Comparison of ENCODE assay signal across 12 cellular contexts in the genomic region with DNA sequence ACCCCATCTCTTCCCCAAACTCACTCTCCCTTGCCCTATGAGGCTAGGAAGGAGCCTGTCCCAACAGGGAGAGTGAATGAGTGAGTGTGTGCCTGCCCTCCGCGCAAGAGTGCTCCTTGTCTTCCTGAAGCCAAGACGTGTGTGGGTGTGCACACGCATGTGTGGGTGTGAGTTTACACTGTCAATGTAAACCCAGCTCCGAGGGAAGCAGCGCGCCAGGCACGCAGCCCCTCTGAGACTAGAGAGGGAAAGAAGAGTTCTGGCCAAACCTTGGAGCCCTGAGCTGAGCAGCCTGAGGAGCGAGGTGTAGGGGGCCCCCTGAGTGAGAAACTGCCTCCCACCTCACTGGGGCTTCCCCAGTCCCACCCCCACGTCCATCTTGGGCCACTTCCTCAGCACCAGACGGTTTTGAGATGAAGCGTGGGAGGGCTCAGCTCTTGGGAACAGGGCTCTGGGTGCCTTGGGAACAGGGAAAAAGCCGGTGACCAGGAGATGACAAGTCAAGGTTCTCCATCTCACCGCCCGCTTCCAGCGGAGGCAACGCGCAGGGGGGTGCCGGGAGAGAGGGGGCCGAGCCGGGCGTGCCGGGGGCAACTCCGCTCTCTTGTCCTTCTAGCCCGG. TPM values are rescaled to one million over a fixed set of nuclear protein-coding genes. Genes with fewer than 3 reads are reported as not detected.
DNase-seq lines count a peak whose midpoint lies in the region; ATAC-seq and TF ChIP-seq lines count a peak whose summit lies in the region.
"Had no signal": no experiment of that assay in that cellular context is flagged by ENCODE, and none has a peak within 500 bp of the region (broad histone marks: within the 10 kb centered on the region; RNA-seq: fewer than 3 reads in every experiment).

No MANE protein-coding gene starts in this region.

- H3K4me3 Mint-ChIP-seq in nephron, result peak overlapping the region; percentile 53 to 95 (median 55)

- no peaks in the 10 kb centered on the region; the same call in 1 of the 2 replicates for H3K9me3 ChIP-seq in AG04450 (ENCODE audit: control insufficient read depth, insufficient read depth, low read length)
- H3K9me3 ChIP-seq: BLaER1 had no signal

- TF ChIP-seq CTCF in AG04450 (IDR thresholded peaks at IDR 0.05; ENCODE audit: low read depth, low read length), result no peak
- no peak for TF ChIP-seq CTCF in fibroblast of pulmonary artery (IDR thresholded peaks at IDR 0.05; ENCODE audit: low read length, missing control alignments)
- TF ChIP-seq CTCF in nephron (IDR thresholded peaks at IDR 0.05; ENCODE audit: unreplicated experiment in 3 of 3), result no peak
- TF ChIP-seq CTCF in foreskin fibroblast (IDR thresholded peaks at IDR 0.05; ENCODE audit: low read depth, low read length), result no peak

- peaks cover 24% of the 10 kb centered on the region for H3K27me3 ChIP-seq in AG04450 (ENCODE audit: control insufficient read depth, insufficient read depth, low read length)

- no peak for ATAC-seq in GM21786 (IDR thresholded peaks at IDR 0.05; ENCODE audit: unreplicated experiment)

- H3K4me1 Mint-ChIP-seq in nephron, result peaks cover 43% of the 10 kb centered on the region

- H3K36me3 Mint-ChIP-seq in nephron (ENCODE audit: low read depth), result peaks cover 3% of the 10 kb centered on the region

- peaks cover 82% of the 10 kb centered on the region for H3K27me3 Mint-ChIP-seq in nephron (ENCODE audit: low read depth)

- DNase-seq in AG04450 (ENCODE audit: low read depth, low spot score) (no peak), NCI-H69 (lab: John Stamatoyannopoulos, UW) (peak; percentile 28), fibroblast of pulmonary artery (ENCODE audit: low read depth) (peak; percentile 56), ureter (ENCODE audit: low spot score) (no peak), kidney glomerular epithelial cell (lab: John Stamatoyannopoulos, UW) (no peak), foreskin fibroblast (no peak)
- DNase-seq: GOT3 had no signal

- H3K27ac Mint-ChIP-seq in nephron, result peak overlapping the region; percentile 57 to 93 (median 62)

- H3K4me3 ChIP-seq in AG04450 (ENCODE audit: low read depth, low read length) (peak overlapping the region; percentile 32), fibroblast of pulmonary artery (replicated peaks; ENCODE audit: low read depth, low read length) (peak overlapping the region; percentile 36), foreskin fibroblast (ENCODE audit: low read depth in 1 of 2, low read length in 2 of 2) (no peak overlapping the region)
- H3K4me3 ChIP-seq: BLaER1, SK-N-MC had no signal

- CTCF ChIA-PET in AG04450 (lab: Charles Lee), result interaction anchor here (0.6 to 1.5 kb wide), 4 partner anchors 11 to 510 kb away, joined by 3 to 5 read pairs (median 3); no protein-coding TSS in a partner anchor

- POLR2A ChIA-PET in AG04450 (lab: Yijun Ruan, JAX), result no interaction called here

- no peaks in the 10 kb centered on the region for H3K9me3 Mint-ChIP-seq in nephron

- no peak overlapping the region for H3K27ac ChIP-seq in AG04450 (ENCODE audit: low read depth, low read length)
- H3K27ac ChIP-seq: BLaER1, HL-60, SK-N-MC had no signal

RNA-seq across cellular contexts. Expression of a gene that starts 5.1 kb away (rescaled TPM):
- 14.3 and 18.4 TPM in 2 replicates for polyA plus RNA-seq in AG04450 (2011; rRNA removed)
- 52.4 and 57.2 TPM in 2 replicates for polyA minus RNA-seq in AG04450 (2011; rRNA and poly(A)+ RNA removed)
- 218 TPM for total RNA-seq in ureter

Comparison
In these comparisons a context has a peak if more than half of its experiments do, and no peak if none do; other contexts are left out.
1. DNase-seq: peak in NCI-H69 (single experiment) and fibroblast of pulmonary artery (single experiment); none in AG04450 (single experiment), ureter (single experiment), kidney glomerular epithelial cell (single experiment) and foreskin fibroblast (0 of 2).
2. H3K4me3 ChIP-seq: peak in AG04450 (single experiment) and fibroblast of pulmonary artery (single experiment); none in foreskin fibroblast (0 of 2).